Comparison of ENCODE assay signal across 29 cellular contexts in the genomic region with DNA sequence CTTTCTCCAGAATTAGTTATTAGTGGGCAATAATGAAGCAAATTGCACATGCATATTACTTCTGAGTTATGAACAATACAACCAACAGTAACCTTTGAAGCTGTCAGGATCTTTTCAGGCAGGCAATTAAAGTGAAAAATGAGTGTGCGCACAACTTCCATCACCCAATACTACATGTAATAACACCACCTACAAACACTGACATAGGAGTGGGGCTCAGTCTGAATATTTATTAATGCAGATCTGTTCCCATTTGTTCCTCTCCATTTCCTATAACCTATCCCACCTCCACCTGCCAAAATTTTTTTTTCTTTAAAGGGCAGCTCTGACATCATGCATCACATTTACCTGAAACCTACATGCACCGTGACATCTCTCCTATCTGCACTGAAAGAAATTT.
"Had no signal": no experiment of that assay in that cellular context is flagged by ENCODE, and none has a peak within 500 bp of the region (broad histone marks: within the 10 kb centered on the region; RNA-seq: fewer than 3 reads in every experiment).

No MANE protein-coding gene starts in this region.

- H3K4me3 ChIP-seq: neural progenitor cell, pancreas, prostate gland, right lobe of liver, sigmoid colon, spleen, suprapubic skin, testis, tibial artery, transverse colon, upper lobe of right lung, uterus had no signal

- H3K9me3 ChIP-seq: neutrophil, pancreas, prostate gland, right lobe of liver, sigmoid colon, spleen, suprapubic skin, testis, tibial artery, transverse colon, upper lobe of right lung, uterus had no signal

- H3K27me3 Mint-ChIP-seq: stimulated activated memory B cell treated with anti-CD40 and anti-IgM and Interleukin-4, amounts not matched to agents 10 μg/mL and 1 μg/mL and 100 μg/mL, for 72 hours; stimulated activated naive CD8-positive, alpha-beta T cell treated with anti-CD3 and anti-CD28 coated beads, Interleukin-15, amount 100 ng/mL, for 72 hours; type B pancreatic cell had no signal

- H3K27ac Mint-ChIP-seq: naive thymus-derived CD4-positive, alpha-beta T cell; nephron; neural progenitor cell; stimulated activated memory B cell treated with anti-CD40 and anti-IgM and Interleukin-4, amounts not matched to agents 10 μg/mL and 1 μg/mL and 100 μg/mL, for 72 hours; stimulated activated naive CD8-positive, alpha-beta T cell treated with anti-CD3 and anti-CD28 coated beads, Interleukin-15, amount 100 ng/mL, for 72 hours; type B pancreatic cell had no signal

- H3K4me1 ChIP-seq: neural progenitor cell, pancreas, tibial artery, upper lobe of right lung, uterus had no signal

- H3K36me3 Mint-ChIP-seq: natural killer cell, neural progenitor cell, type B pancreatic cell had no signal

- ATAC-seq: naive thymus-derived CD4-positive, alpha-beta T cell; natural killer cell; pancreas; right cardiac atrium; right lobe of liver; stimulated activated memory B cell treated with anti-CD40 and anti-IgM and Interleukin-4, amounts not matched to agents 10 μg/mL and 1 μg/mL and 100 μg/mL, for 72 hours; stimulated activated naive CD8-positive, alpha-beta T cell treated with anti-CD3 and anti-CD28 coated beads, Interleukin-15, amount 100 ng/mL, for 72 hours; stimulated activated naive CD8-positive, alpha-beta T cell treated with anti-CD3 and anti-CD28 coated beads, Interleukin-15, Interleukin-2, amounts not matched to agents 100 U/mL and 50 U/mL, for 24 hours; upper lobe of right lung had no signal

- H3K27ac ChIP-seq: neural progenitor cell, neutrophil, pancreas, prostate gland, right lobe of liver, sigmoid colon, spleen, suprapubic skin, testis, tibial artery, transverse colon, upper lobe of right lung, uterus had no signal

- H3K27me3 ChIP-seq: neural progenitor cell, neutrophil, pancreas, right lobe of liver, sigmoid colon, spleen, suprapubic skin, testis, tibial artery, transverse colon, upper lobe of right lung, uterus had no signal

- DNase-seq: naive thymus-derived CD4-positive, alpha-beta T cell; natural killer cell; pancreas; right cardiac atrium; right lobe of liver; sigmoid colon; small intestine; spleen; stimulated activated CD4-positive, alpha-beta T cell treated with anti-CD3 and anti-CD28 coated beads, Interleukin-12 subunit alpha, Interleukin-12 subunit beta, amount 100 ng/mL, for 4 hours; stimulated activated CD4-positive, alpha-beta T cell treated with anti-CD3 and anti-CD28 coated beads, Interleukin-1b, Interleukin-23, amount 100 ng/mL, for 48 hours; stimulated activated CD4-positive, alpha-beta T cell treated with anti-CD3 and anti-CD28 coated beads, Interleukin-4, amount 100 ng/mL, for 1 hour; stimulated activated CD4-positive, alpha-beta T cell treated with anti-CD3 and anti-CD28 coated beads, Interleukin-4, amount 100 ng/mL, for 4 hours; stimulated activated CD8-positive, alpha-beta memory T cell treated with anti-CD3 and anti-CD28 coated beads, Interleukin-4, amount 100 ng/mL, for 48 hours; stimulated activated naive CD4-positive, alpha-beta T cell; stimulated activated naive CD8-positive, alpha-beta T cell treated with anti-CD3 and anti-CD28 coated beads, Interleukin-15, amount 100 ng/mL, for 72 hours; stimulated activated naive CD8-positive, alpha-beta T cell treated with anti-CD3 and anti-CD28 coated beads, Interleukin-15, Interleukin-2, amounts not matched to agents 100 U/mL and 50 U/mL, for 24 hours; substantia nigra; testis; tibial artery; transverse colon; upper lobe of right lung; uterus had no signal

- H3K9ac ChIP-seq: neural progenitor cell had no signal

- H3K4me3 Mint-ChIP-seq: naive thymus-derived CD4-positive, alpha-beta T cell; natural killer cell; nephron; neural progenitor cell; stimulated activated memory B cell treated with anti-CD40 and anti-IgM and Interleukin-4, amounts not matched to agents 10 μg/mL and 1 μg/mL and 100 μg/mL, for 72 hours; stimulated activated naive CD8-positive, alpha-beta T cell treated with anti-CD3 and anti-CD28 coated beads, Interleukin-15, amount 100 ng/mL, for 72 hours; type B pancreatic cell had no signal

- H3K9me3 Mint-ChIP-seq: natural killer cell; nephron; neural progenitor cell; stimulated activated memory B cell treated with anti-CD40 and anti-IgM and Interleukin-4, amounts not matched to agents 10 μg/mL and 1 μg/mL and 100 μg/mL, for 72 hours; stimulated activated naive CD8-positive, alpha-beta T cell treated with anti-CD3 and anti-CD28 coated beads, Interleukin-15, amount 100 ng/mL, for 72 hours; type B pancreatic cell had no signal

- H3K36me3 ChIP-seq: neural progenitor cell, neutrophil, pancreas, prostate gland, right lobe of liver, sigmoid colon, suprapubic skin, tibial artery, transverse colon, upper lobe of right lung, uterus had no signal
